8 cellular contexts compared by ENCODE assay signal in genomic region chr17:48791128-48792032, GRCh38. TPM values are rescaled to one million over a fixed set of nuclear protein-coding genes. Genes with fewer than 3 reads are reported as not detected.
A peak's percentile ranks its signal among the peaks of the same experiment; 100 is the strongest.
DNase-seq lines count a peak whose midpoint lies in the region; ATAC-seq, FAIRE-seq and TF ChIP-seq lines count a peak whose summit lies in the region.
"Had no signal": no experiment of that assay in that cellular context is flagged by ENCODE, and none has a peak within 500 bp of the region (broad histone marks: within the 10 kb centered on the region; RNA-seq: fewer than 3 reads in every experiment).

No MANE protein-coding gene starts in this region.

- CTCF ChIA-PET in activated naive CD4-positive, alpha-beta T cell treated with anti-CD3 and anti-CD28 coated beads, Interleukin-2, amount 10 ng/mL, durations not matched to agents 7 days and 5 days (lab: Charles Lee): interaction anchor here (0.6 to 4.0 kb wide), 9 partner anchors 9 to 115 kb away, joined by 3 to 22 read pairs (median 5); partner anchors contain the start of gene HOXB13

- H2AFZ ChIP-seq in parathyroid adenoma: no peak overlapping the region

- H3K4me1 ChIP-seq in parathyroid adenoma: no peaks in the 10 kb centered on the region

- TF ChIP-seq CTCF in glutamatergic neuron (IDR thresholded peaks at IDR 0.05; ENCODE audit: partially characterized antibody, unreplicated experiment) (peak; percentile 61), parathyroid adenoma (IDR thresholded peaks at IDR 0.05) (peak; percentile 82)

- no peaks in the 10 kb centered on the region for H3K9me3 ChIP-seq in parathyroid adenoma (ENCODE audit: control insufficient read depth, low read length)

- peaks cover 91% of the 10 kb centered on the region for H3K27me3 Mint-ChIP-seq in activated naive CD4-positive, alpha-beta T cell treated with anti-CD3 and anti-CD28 coated beads, Interleukin-2, amount 10 ng/mL, durations not matched to agents 7 days and 5 days
- H3K27me3 Mint-ChIP-seq in glutamatergic neuron (ENCODE audit: unreplicated experiment): no peaks in the 10 kb centered on the region

- H3K27ac Mint-ChIP-seq in activated naive CD4-positive, alpha-beta T cell treated with anti-CD3 and anti-CD28 coated beads, Interleukin-2, amount 10 ng/mL, durations not matched to agents 7 days and 5 days: no peak overlapping the region
- no peak overlapping the region for H3K27ac Mint-ChIP-seq in glutamatergic neuron (ENCODE audit: unreplicated experiment)

- no peak overlapping the region for H3K4me3 Mint-ChIP-seq in activated naive CD4-positive, alpha-beta T cell treated with anti-CD3 and anti-CD28 coated beads, Interleukin-2, amount 10 ng/mL, durations not matched to agents 7 days and 5 days
- H3K4me3 Mint-ChIP-seq in glutamatergic neuron (ENCODE audit: unreplicated experiment): no peak overlapping the region

- no peak overlapping the region for H3K9ac ChIP-seq in parathyroid adenoma

- H3K79me2 ChIP-seq in parathyroid adenoma: no peaks in the 10 kb centered on the region

- H3K4me1 Mint-ChIP-seq in activated naive CD4-positive, alpha-beta T cell treated with anti-CD3 and anti-CD28 coated beads, Interleukin-2, amount 10 ng/mL, durations not matched to agents 7 days and 5 days: peaks cover 16% of the 10 kb centered on the region
- H3K4me1 Mint-ChIP-seq in glutamatergic neuron (ENCODE audit: low read depth, unreplicated experiment): peaks cover 9% of the 10 kb centered on the region

- DNase-seq in DMS79 treated with DMSO at 0.1 percent for 48 hours (lab: John Stamatoyannopoulos, UW) (peak; percentile 44), H54 (ENCODE audit: insufficient read length, low spot score) (peak; percentile 87), NCI-H526 (lab: John Stamatoyannopoulos, UW) (peak; percentile 44 to 87), glutamatergic neuron (peak; percentile 70)
- peak; percentile 35 for DNase-seq in activated naive CD4-positive, alpha-beta T cell treated with anti-CD3 and anti-CD28 coated beads, Interleukin-2, amount 10 ng/mL, durations not matched to agents 7 days and 5 days

- FAIRE-seq in H54 (lab: Jason Lieb, UNC): no peak

- H3K36me3 Mint-ChIP-seq in activated naive CD4-positive, alpha-beta T cell treated with anti-CD3 and anti-CD28 coated beads, Interleukin-2, amount 10 ng/mL, durations not matched to agents 7 days and 5 days: no peaks in the 10 kb centered on the region
- peaks cover 8% of the 10 kb centered on the region for H3K36me3 Mint-ChIP-seq in glutamatergic neuron (ENCODE audit: unreplicated experiment)

- no peak for ATAC-seq in HG02938 (IDR thresholded peaks at IDR 0.05; ENCODE audit: unreplicated experiment)

- TF ChIP-seq POLR2A in H54 (IDR thresholded peaks at IDR 0.05; ENCODE audit: low read depth, low read length): no peak

- H3K4me3 ChIP-seq in parathyroid adenoma (ENCODE audit: low read depth, low read length): no peak overlapping the region

- no peaks in the 10 kb centered on the region for H3K9me3 Mint-ChIP-seq in activated naive CD4-positive, alpha-beta T cell treated with anti-CD3 and anti-CD28 coated beads, Interleukin-2, amount 10 ng/mL, durations not matched to agents 7 days and 5 days
- no peaks in the 10 kb centered on the region for H3K9me3 Mint-ChIP-seq in glutamatergic neuron (ENCODE audit: unreplicated experiment)

- H3K4me2 ChIP-seq in parathyroid adenoma (ENCODE audit: low read length): no peak overlapping the region

- H3K27ac ChIP-seq in parathyroid adenoma: no peak overlapping the region

- no peaks in the 10 kb centered on the region for H3K36me3 ChIP-seq in parathyroid adenoma (ENCODE audit: control insufficient read depth, insufficient read depth, low read length)

- H3K27me3 ChIP-seq in parathyroid adenoma (ENCODE audit: control insufficient read depth, insufficient read depth, low read length): no peaks in the 10 kb centered on the region

RNA-seq across cellular contexts. Expression of gene TTLL6, which starts 25.6 kb away (rescaled TPM):
- total RNA-seq in glutamatergic neuron (ENCODE audit: unreplicated experiment): 35.4 TPM
- total RNA-seq: urinary bladder had no signal

RNA-seq across cellular contexts. Expression of gene CALCOCO2, which starts 39.5 kb away (rescaled TPM):
- 142 TPM for total RNA-seq in glutamatergic neuron (ENCODE audit: unreplicated experiment)

Comparison
In these comparisons a context has a peak if more than half of its experiments do, and no peak if none do; other contexts are left out.
1. DNase-seq: peak in every context shown above with its lines; median percentile 87 in H54; 70 in glutamatergic neuron; 66 in NCI-H526; 44 in DMS79 treated with DMSO at 0.1 percent for 48 hours; 35 in activated naive CD4-positive, alpha-beta T cell treated with anti-CD3 and anti-CD28 coated beads, Interleukin-2, amount 10 ng/mL, durations not matched to agents 7 days and 5 days.